8 cellular contexts compared by ENCODE assay signal in the genomic region with DNA sequence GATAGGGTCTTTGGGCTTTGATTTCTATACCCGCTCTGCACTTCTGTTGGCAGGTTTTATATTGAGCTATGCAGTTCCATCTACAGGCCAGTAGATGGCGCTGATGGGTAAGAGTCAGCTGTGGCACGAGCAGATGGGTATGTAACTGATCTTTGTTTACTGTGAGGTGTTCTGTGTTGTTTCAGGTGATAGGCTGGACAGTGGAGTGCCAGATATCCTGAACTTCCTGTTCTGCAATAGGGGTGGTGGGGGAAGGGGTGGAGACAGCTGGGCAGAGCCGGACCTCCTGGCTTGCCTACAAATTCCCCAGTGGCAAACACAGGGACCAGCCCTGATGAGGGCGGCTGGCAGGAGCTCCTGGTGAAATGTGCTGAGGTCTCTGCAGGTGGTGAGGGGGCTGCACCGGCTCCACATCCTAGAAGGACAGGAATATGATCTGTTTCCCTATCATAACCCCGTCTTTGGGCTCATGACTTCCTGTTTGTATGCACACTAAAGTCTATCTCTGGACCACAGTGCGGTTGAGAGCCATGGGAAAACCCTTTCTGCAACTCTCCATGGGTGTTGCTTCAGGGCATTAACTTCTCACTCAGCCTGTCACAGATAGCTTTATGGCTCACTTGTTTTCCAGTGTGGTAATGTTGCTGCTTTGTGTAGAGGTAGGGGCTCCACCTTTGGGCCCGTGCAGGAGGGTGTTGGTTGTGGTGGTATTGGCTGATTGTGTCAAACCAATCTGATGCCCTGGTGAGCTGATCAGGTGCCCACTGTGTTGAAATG. TPM values are rescaled to one million over a fixed set of nuclear protein-coding genes. Genes with fewer than 3 reads are reported as not detected.
DNase-seq lines count a peak whose midpoint lies in the region; ATAC-seq and TF ChIP-seq lines count a peak whose summit lies in the region.

No MANE protein-coding gene starts in this region.

- peaks cover 4% of the 10 kb centered on the region for H3K9me3 Mint-ChIP-seq in CD8-positive, alpha-beta T cell
- peaks cover 9% of the 10 kb centered on the region for H3K9me3 Mint-ChIP-seq in activated CD4-positive, alpha-beta memory T cell treated with anti-CD3 and anti-CD28 coated beads for 36 hours
- H3K9me3 Mint-ChIP-seq in naive B cell: peaks cover 0 to 16% (median 11%) of the 10 kb centered on the region in 7 donors

- H3K4me3 Mint-ChIP-seq in CD8-positive, alpha-beta T cell: no peak overlapping the region
- no peak overlapping the region for H3K4me3 Mint-ChIP-seq in activated CD4-positive, alpha-beta memory T cell treated with anti-CD3 and anti-CD28 coated beads for 36 hours
- H3K4me3 Mint-ChIP-seq in naive B cell: peak overlapping the region in 2 of 8 donors; percentile 42 to 62

- H3K4me1 ChIP-seq in CD8-positive, alpha-beta T cell (ENCODE audit: insufficient read depth, low read length): peaks cover 4% of the 10 kb centered on the region
- peaks cover 0 to 9% (median 0%) of the 10 kb centered on the region in 4 donors for H3K4me1 ChIP-seq in tibial nerve

- H3K27me3 ChIP-seq in CD8-positive, alpha-beta T cell (ENCODE audit: insufficient read depth, low read length): no peaks in the 10 kb centered on the region
- H3K27me3 ChIP-seq in tibial nerve: no peaks in the 10 kb centered on the region

- intact Hi-C loops in CD8-positive, alpha-beta T cell (cut with DNase I, micrococcal nuclease): loop anchor here (1.0 to 10.0 kb wide), 5 partner anchors 250 to 1317 kb away; no protein-coding TSS in a partner anchor
- intact Hi-C loops in activated CD4-positive, alpha-beta memory T cell treated with anti-CD3 and anti-CD28 coated beads for 36 hours (cut with micrococcal nuclease): loop anchor here (1.0 kb wide), 2 partner anchors 250 to 259 kb away; no protein-coding TSS in a partner anchor

- H3K4me3 ChIP-seq in CD8-positive, alpha-beta T cell (ENCODE audit: low read depth, low read length): no peak overlapping the region
- H3K4me3 ChIP-seq in epithelial cell of proximal tubule (ENCODE audit: low read depth, low read length): no peak overlapping the region
- H3K4me3 ChIP-seq in tibial nerve: no peak overlapping the region

- POLR2A ChIA-PET in CD8-positive, alpha-beta T cell (lab: Charles Lee): interaction anchor here (0.6 to 1.8 kb wide), 4 partner anchors 11 to 256 kb away, joined by 3 to 7 read pairs (median 4); a partner anchor contains a TSS
- POLR2A ChIA-PET in activated CD4-positive, alpha-beta memory T cell treated with anti-CD3 and anti-CD28 coated beads for 36 hours (lab: Charles Lee): interaction anchor here (1.3 kb wide), 1 partner anchor 15 kb away, joined by 5 read pairs; no protein-coding TSS in a partner anchor

- peak; percentile 99 for ATAC-seq in CD8-positive, alpha-beta T cell
- ATAC-seq in GM19324 (IDR thresholded peaks at IDR 0.05; ENCODE audit: low FRiP score, unreplicated experiment) (peak; percentile 48), HG03457 (IDR thresholded peaks at IDR 0.05; ENCODE audit: unreplicated experiment) (peak; percentile 73), naive B cell (ENCODE audit: low read depth in 2 of 2) (peak; percentile 73 to 81)

- H3K9me3 ChIP-seq in CD8-positive, alpha-beta T cell (ENCODE audit: low read length): no peaks in the 10 kb centered on the region
- H3K9me3 ChIP-seq in tibial nerve: no peaks in the 10 kb centered on the region

- no peak for TF ChIP-seq POLR2A in tibial nerve (IDR thresholded peaks at IDR 0.05)

- no peaks in the 10 kb centered on the region for H3K36me3 ChIP-seq in CD8-positive, alpha-beta T cell (ENCODE audit: insufficient read depth, low read length)
- H3K36me3 ChIP-seq in tibial nerve: no peaks in the 10 kb centered on the region

- WGBS in tibial nerve, 2 donors: 27 to 40% methylated on average over 6 to 8 of the region's 9 CpGs

- no peaks in the 10 kb centered on the region for H3K36me3 Mint-ChIP-seq in CD8-positive, alpha-beta T cell
- no peaks in the 10 kb centered on the region for H3K36me3 Mint-ChIP-seq in activated CD4-positive, alpha-beta memory T cell treated with anti-CD3 and anti-CD28 coated beads for 36 hours
- peaks cover 0 to 6% of the 10 kb centered on the region in 2 donors for H3K36me3 Mint-ChIP-seq in naive B cell

- TF ChIP-seq CTCF in CD8-positive, alpha-beta T cell (IDR thresholded peaks at IDR 0.05): peak; percentile 98
- TF ChIP-seq CTCF in epithelial cell of proximal tubule (conservative IDR thresholded peaks at IDR 0.05; ENCODE audit: low read depth, low read length): peak; percentile 99
- peak; percentile 79 to 93 (median 88) for TF ChIP-seq CTCF in tibial nerve (IDR thresholded peaks at IDR 0.05)

- CTCF ChIA-PET in CD8-positive, alpha-beta T cell (lab: Charles Lee): interaction anchor here (0.7 to 5.0 kb wide), 42 partner anchors 12 to 1316 kb away, joined by 3 to 102 read pairs (median 4); a partner anchor contains a TSS
- CTCF ChIA-PET in activated CD4-positive, alpha-beta memory T cell treated with anti-CD3 and anti-CD28 coated beads for 36 hours (lab: Charles Lee): interaction anchor here (0.6 to 7.4 kb wide), 60 partner anchors 9 to 1317 kb away, joined by 3 to 266 read pairs (median 4); a partner anchor contains a TSS

- peaks cover 3% of the 10 kb centered on the region for H3K4me1 Mint-ChIP-seq in CD8-positive, alpha-beta T cell (ENCODE audit: low read depth)
- H3K4me1 Mint-ChIP-seq in activated CD4-positive, alpha-beta memory T cell treated with anti-CD3 and anti-CD28 coated beads for 36 hours (ENCODE audit: low read depth): peaks cover 5% of the 10 kb centered on the region
- H3K4me1 Mint-ChIP-seq in naive B cell: peaks cover 0 to 5% (median 2%) of the 10 kb centered on the region in 3 donors

- no peak for TF ChIP-seq EP300 in tibial nerve (IDR thresholded peaks at IDR 0.05)

- no peak overlapping the region for H3K27ac Mint-ChIP-seq in CD8-positive, alpha-beta T cell
- H3K27ac Mint-ChIP-seq in activated CD4-positive, alpha-beta memory T cell treated with anti-CD3 and anti-CD28 coated beads for 36 hours: peak overlapping the region; percentile 6
- no peak overlapping the region for H3K27ac Mint-ChIP-seq in naive B cell

- peak in 6 of 7 experiments; percentile 24 to 67 (median 42) for DNase-seq in CD8-positive, alpha-beta T cell
- DNase-seq in NCI-H748 (lab: John Stamatoyannopoulos, UW; ENCODE audit: unreplicated experiment) (peak; percentile 83), epithelial cell of proximal tubule (ENCODE audit: low read depth) (no peak), naive B cell (peak; percentile 49), tibial nerve (ENCODE audit: low spot score in 2 of 2) (peak in 1 of 2 donors; percentile 26)
- peak; percentile 60 for DNase-seq in activated CD4-positive, alpha-beta memory T cell treated with anti-CD3 and anti-CD28 coated beads for 36 hours

- peaks cover 28% of the 10 kb centered on the region for H3K27me3 Mint-ChIP-seq in CD8-positive, alpha-beta T cell (ENCODE audit: low read depth)
- H3K27me3 Mint-ChIP-seq in activated CD4-positive, alpha-beta memory T cell treated with anti-CD3 and anti-CD28 coated beads for 36 hours: peaks cover 11% of the 10 kb centered on the region
- peaks cover 19 to 45% (median 31%) of the 10 kb centered on the region in 3 donors for H3K27me3 Mint-ChIP-seq in naive B cell

- no peak overlapping the region for H3K27ac ChIP-seq in CD8-positive, alpha-beta T cell (ENCODE audit: low read depth, low read length)
- no peak overlapping the region for H3K27ac ChIP-seq in tibial nerve

RNA-seq across cellular contexts. Expression of a gene that starts 13.4 kb away (rescaled TPM):
- 10 to 100 TPM; 18.4 to 19.4 TPM for total RNA-seq in CD8-positive, alpha-beta T cell
- total RNA-seq in activated CD4-positive, alpha-beta memory T cell treated with anti-CD3 and anti-CD28 coated beads for 36 hours: 10 to 100 TPM; 40.2 to 44.7 TPM
- total RNA-seq in epithelial cell of proximal tubule: 7.3 and 7.8 TPM in 2 replicates
- polyA plus RNA-seq in naive B cell (ENCODE audit: low read depth in 6 of 6): 10 to 100 TPM in 1 of 6 donors, 1 to 10 TPM in 5; 3.0 to 13.4 (median 4.2) TPM
- 10 to 100 TPM in 2 of 4 donors, 1 to 10 TPM in 2; 7.3 to 17.5 (median 10.9) TPM for total RNA-seq in tibial nerve

Comparison
In these comparisons a context has a peak if more than half of its experiments do, and no peak if none do; other contexts are left out.
1. ATAC-seq: peak in every context shown above with its lines; median percentile 99 in CD8-positive, alpha-beta T cell; 77 in naive B cell; 73 in HG03457; 48 in GM19324.